9 cellular contexts compared by ENCODE assay signal in genomic region chr20:43914286-43914685, GRCh38. TPM values are rescaled to one million over a fixed set of nuclear protein-coding genes. Genes with fewer than 3 reads are reported as not detected.
DNase-seq lines count a peak whose midpoint lies in the region; ATAC-seq, FAIRE-seq and TF ChIP-seq lines count a peak whose summit lies in the region.
"Had no signal": no experiment of that assay in that cellular context is flagged by ENCODE, and none has a peak within 500 bp of the region (broad histone marks: within the 10 kb centered on the region; RNA-seq: fewer than 3 reads in every experiment).

No MANE protein-coding gene starts in this region.

- peaks cover 8% of the 10 kb centered on the region for H3K9me3 Mint-ChIP-seq in activated CD8-positive, alpha-beta T cell treated with anti-CD3 and anti-CD28 coated beads for 36 hours

- peak overlapping the region; percentile 19 for H3K4me3 Mint-ChIP-seq in activated CD8-positive, alpha-beta T cell treated with anti-CD3 and anti-CD28 coated beads for 36 hours

- peaks cover 4% of the 10 kb centered on the region for H3K9me3 ChIP-seq in iPS-18c (ENCODE audit: control insufficient read depth, insufficient read depth, low read length)

- peaks cover 51% of the 10 kb centered on the region for H3K27me3 Mint-ChIP-seq in activated CD8-positive, alpha-beta T cell treated with anti-CD3 and anti-CD28 coated beads for 36 hours

- no peak for TF ChIP-seq CTCF in activated CD8-positive, alpha-beta T cell treated with anti-CD3 and anti-CD28 coated beads for 36 hours (IDR thresholded peaks at IDR 0.05)

- intact Hi-C loops in activated CD8-positive, alpha-beta T cell treated with anti-CD3 and anti-CD28 coated beads for 36 hours (cut with micrococcal nuclease), result no loop called here

- H3K4me1 Mint-ChIP-seq in activated CD8-positive, alpha-beta T cell treated with anti-CD3 and anti-CD28 coated beads for 36 hours (ENCODE audit: low read depth), result peaks cover 29% of the 10 kb centered on the region

- TF ChIP-seq POLR2A in GM12891 (IDR thresholded peaks at IDR 0.05; ENCODE audit: low read depth, low read length), result no peak

- peaks cover 2% of the 10 kb centered on the region for H3K36me3 Mint-ChIP-seq in activated CD8-positive, alpha-beta T cell treated with anti-CD3 and anti-CD28 coated beads for 36 hours (ENCODE audit: low read depth)

- POLR2A ChIA-PET in activated CD8-positive, alpha-beta T cell treated with anti-CD3 and anti-CD28 coated beads for 36 hours (lab: Charles Lee), result no interaction called here

- ATAC-seq in HG02623 (IDR thresholded peaks at IDR 0.05; ENCODE audit: unreplicated experiment), result peak; percentile 16
- no peak for ATAC-seq in activated CD8-positive, alpha-beta T cell treated with anti-CD3 and anti-CD28 coated beads for 36 hours
- ATAC-seq in HG03378 (IDR thresholded peaks at IDR 0.05; ENCODE audit: unreplicated experiment), result no peak
- ATAC-seq in left lobe of liver, result no peak

- peak overlapping the region; percentile 47 for H3K4me3 ChIP-seq in iPS-18c (ENCODE audit: insufficient read depth, low read depth, low read length)

- no peak overlapping the region for H3K27ac Mint-ChIP-seq in activated CD8-positive, alpha-beta T cell treated with anti-CD3 and anti-CD28 coated beads for 36 hours

- CTCF ChIA-PET in activated CD8-positive, alpha-beta T cell treated with anti-CD3 and anti-CD28 coated beads for 36 hours (lab: Charles Lee), result no interaction called here

- FAIRE-seq in GM12891 (lab: Jason Lieb, UNC), result peak; percentile 40

- DNase-seq in GM12891 (ENCODE audit: insufficient read length, low spot score), result no peak
- DNase-seq in activated CD8-positive, alpha-beta T cell treated with anti-CD3 and anti-CD28 coated beads for 36 hours, result peak; percentile 13
- DNase-seq in NCI-H345 treated with DMSO at 0.1 percent for 48 hours (lab: John Stamatoyannopoulos, UW; ENCODE audit: unreplicated experiment), result no peak
- DNase-seq in NCI-H526 (lab: John Stamatoyannopoulos, UW), result no peak
- DNase-seq in left lobe of liver (ENCODE audit: low spot score), result no peak

TF ChIP-seq in GM12891, 5 proteins besides CTCF, POLR2A, EP300 and RAD21:
- no peak for TF ChIP-seq POLR2AphosphoS5 (IDR thresholded peaks at IDR 0.05; ENCODE audit: low read depth, low read length)
- no peak for TF ChIP-seq PAX5 (IDR thresholded peaks at IDR 0.05; ENCODE audit: insufficient read depth, low read length, severe bottlenecking)
- no peak for TF ChIP-seq SPI1 (IDR thresholded peaks at IDR 0.05; ENCODE audit: low read depth, low read length)
- TF ChIP-seq TAF1 (IDR thresholded peaks at IDR 0.05; ENCODE audit: low read depth, low read length), result no peak
- TF ChIP-seq POU2F2 (IDR thresholded peaks at IDR 0.05; ENCODE audit: low read depth, low read length), result no peak

RNA-seq across cellular contexts. Expression of gene TOX2, which starts 0.4 kb away (rescaled TPM):
- polyA plus RNA-seq in GM12891 (2012; ENCODE audit: low read depth, missing spikeins), result 41.6 TPM
- 1 to 10 TPM; 1.5 to 1.7 TPM for total RNA-seq in activated CD8-positive, alpha-beta T cell treated with anti-CD3 and anti-CD28 coated beads for 36 hours
- 3.5 TPM for total RNA-seq in left lobe of liver
- total RNA-seq: renal cortical epithelial cell had no signal
